11 cellular contexts compared by ENCODE assay signal in the genomic region with DNA sequence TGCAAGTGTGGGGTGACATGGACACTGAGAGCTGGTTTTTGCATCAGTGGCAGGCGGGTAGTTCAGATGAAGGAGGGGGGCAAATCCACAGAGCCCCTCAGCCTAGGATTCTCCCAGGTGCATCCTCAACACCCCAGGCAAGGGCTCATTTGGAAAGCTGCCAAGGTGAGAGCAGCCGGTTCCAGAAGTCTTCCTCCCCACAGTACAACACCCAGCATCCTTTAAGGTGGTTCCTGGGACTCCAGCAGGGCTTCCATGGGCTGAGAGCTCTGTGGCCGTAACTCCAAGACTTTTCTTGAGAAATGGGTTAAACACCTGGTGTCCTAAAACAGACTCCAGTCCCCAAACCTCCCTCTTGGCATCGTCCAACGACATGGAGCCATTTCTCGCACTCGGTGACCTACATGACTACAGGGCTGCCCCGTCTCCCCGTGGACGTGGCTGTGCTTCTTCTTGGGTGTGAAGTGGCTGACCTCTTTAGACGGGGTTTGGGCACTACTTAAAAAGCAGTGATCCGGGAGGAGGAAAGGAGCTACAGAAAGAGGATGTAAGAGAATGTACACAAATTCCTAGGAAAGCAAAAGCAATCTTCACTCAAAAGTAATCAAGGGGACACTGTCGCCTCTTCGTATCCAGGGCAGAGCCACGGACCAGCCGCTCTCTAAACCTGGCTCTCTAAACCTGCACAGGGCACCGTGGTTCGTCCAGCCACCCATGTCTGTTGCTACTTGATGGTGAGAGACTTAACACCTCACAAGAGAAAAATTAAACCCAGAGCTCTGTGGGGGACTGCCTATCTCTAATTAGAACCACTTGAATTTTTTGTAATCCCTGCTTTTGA. TPM values are rescaled to one million over a fixed set of nuclear protein-coding genes. Genes with fewer than 3 reads are reported as not detected.
A peak's percentile ranks its signal among the peaks of the same experiment; 100 is the strongest.
DNase-seq lines count a peak whose midpoint lies in the region; ATAC-seq and TF ChIP-seq lines count a peak whose summit lies in the region.
"Had no signal": no experiment of that assay in that cellular context is flagged by ENCODE, and none has a peak within 500 bp of the region (broad histone marks: within the 10 kb centered on the region; RNA-seq: fewer than 3 reads in every experiment).

No MANE protein-coding gene starts in this region.

- no peaks in the 10 kb centered on the region for H3K27me3 ChIP-seq in transverse colon

- in situ Hi-C loops in transverse colon (cut with MboI; ENCODE audit: low pct_ligation_motif_present in 1 of 4, low pct_unique_long_range_greater_than_20kb in 1 of 4, low sequenced_read_pairs in 3 of 4) = no loop called here

- no peaks in the 10 kb centered on the region for H3K36me3 ChIP-seq in transverse colon

- 73 to 83% methylated on average over 2 to 18 of the region's 18 CpGs for WGBS in transverse colon (ENCODE audit: low coverage in 1 of 2), 2 donors

- no peak for TF ChIP-seq EP300 in transverse colon (IDR thresholded peaks at IDR 0.05; ENCODE audit: low read depth)

- no peak for DNase-seq in activated naive CD4-positive, alpha-beta T cell treated with anti-CD3 and anti-CD28 coated beads, Interleukin-2, amount 10 ng/mL, durations not matched to agents 7 days and 5 days
- no peak for DNase-seq in activated naive CD4-positive, alpha-beta T cell treated with Interleukin-2 at 50 U/mL for 16 hours
- DNase-seq in T-helper 17 cell (no peak), glutamatergic neuron (no peak), transverse colon (no peak), RKO (ENCODE audit: low spot score) (no peak), superior temporal gyrus (ENCODE audit: extremely low spot score) (no peak)
- DNase-seq: activated effector memory CD4-positive, alpha-beta T cell treated with Interleukin-2 at 50 U/mL for 16 hours; DMS53; occipital lobe had no signal

- peak overlapping the region; percentile 97 for H3K27ac Mint-ChIP-seq in activated naive CD4-positive, alpha-beta T cell treated with anti-CD3 and anti-CD28 coated beads, Interleukin-2, amount 10 ng/mL, durations not matched to agents 7 days and 5 days
- H3K27ac Mint-ChIP-seq in T-helper 17 cell (peak overlapping the region; percentile 97), glutamatergic neuron (ENCODE audit: unreplicated experiment) (peak overlapping the region; percentile 98)

- TF ChIP-seq CTCF in glutamatergic neuron (IDR thresholded peaks at IDR 0.05; ENCODE audit: partially characterized antibody, unreplicated experiment) (no peak), transverse colon (IDR thresholded peaks at IDR 0.05) (no peak)

- no peak for TF ChIP-seq POLR2A in transverse colon (IDR thresholded peaks at IDR 0.05)

- H3K4me3 ChIP-seq in transverse colon = no peak overlapping the region

- intact Hi-C loops in transverse colon (cut with DNase I; ENCODE audit: low total_unique reads) = no loop called here

- peaks cover 75 to 99% (median 90%) of the 10 kb centered on the region in 4 donors for H3K4me1 ChIP-seq in transverse colon

- ATAC-seq in T-helper 17 cell (no peak), GM21723 (IDR thresholded peaks at IDR 0.05; ENCODE audit: unreplicated experiment) (no peak)

- H3K9me3 Mint-ChIP-seq in activated naive CD4-positive, alpha-beta T cell treated with anti-CD3 and anti-CD28 coated beads, Interleukin-2, amount 10 ng/mL, durations not matched to agents 7 days and 5 days = no peaks in the 10 kb centered on the region
- peaks cover 10% of the 10 kb centered on the region for H3K9me3 Mint-ChIP-seq in glutamatergic neuron (ENCODE audit: unreplicated experiment)

- peaks cover 94% of the 10 kb centered on the region for H3K4me1 Mint-ChIP-seq in activated naive CD4-positive, alpha-beta T cell treated with anti-CD3 and anti-CD28 coated beads, Interleukin-2, amount 10 ng/mL, durations not matched to agents 7 days and 5 days
- H3K4me1 Mint-ChIP-seq in T-helper 17 cell (peaks cover 67% of the 10 kb centered on the region), glutamatergic neuron (ENCODE audit: low read depth, unreplicated experiment) (peaks cover 72% of the 10 kb centered on the region)

- CTCF ChIA-PET in activated naive CD4-positive, alpha-beta T cell treated with anti-CD3 and anti-CD28 coated beads, Interleukin-2, amount 10 ng/mL, durations not matched to agents 7 days and 5 days (lab: Charles Lee) = interaction anchor here (0.6 to 3.5 kb wide), 4 partner anchors 10 to 70 kb away, joined by 3 to 15 read pairs (median 5); no protein-coding TSS in a partner anchor

- no peak overlapping the region for H3K4me3 Mint-ChIP-seq in activated naive CD4-positive, alpha-beta T cell treated with anti-CD3 and anti-CD28 coated beads, Interleukin-2, amount 10 ng/mL, durations not matched to agents 7 days and 5 days
- peak overlapping the region; percentile 19 for H3K4me3 Mint-ChIP-seq in T-helper 17 cell
- H3K4me3 Mint-ChIP-seq in glutamatergic neuron (ENCODE audit: unreplicated experiment) = peak overlapping the region; percentile 72

- H3K9me3 ChIP-seq in T-helper 17 cell (ENCODE audit: control insufficient read depth, low read length, poor library complexity, severe bottlenecking) (no peaks in the 10 kb centered on the region), transverse colon (no peaks in the 10 kb centered on the region)

- peaks cover 47% of the 10 kb centered on the region for H3K36me3 Mint-ChIP-seq in activated naive CD4-positive, alpha-beta T cell treated with anti-CD3 and anti-CD28 coated beads, Interleukin-2, amount 10 ng/mL, durations not matched to agents 7 days and 5 days
- H3K36me3 Mint-ChIP-seq in T-helper 17 cell (ENCODE audit: low read depth) (no peaks in the 10 kb centered on the region), glutamatergic neuron (ENCODE audit: unreplicated experiment) (no peaks in the 10 kb centered on the region)

- H3K27me3 Mint-ChIP-seq in activated naive CD4-positive, alpha-beta T cell treated with anti-CD3 and anti-CD28 coated beads, Interleukin-2, amount 10 ng/mL, durations not matched to agents 7 days and 5 days = no peaks in the 10 kb centered on the region
- H3K27me3 Mint-ChIP-seq in T-helper 17 cell (no peaks in the 10 kb centered on the region), glutamatergic neuron (ENCODE audit: unreplicated experiment) (peaks cover 8% of the 10 kb centered on the region)

- H3K27ac ChIP-seq in transverse colon = peak overlapping the region; percentile 74 to 88 (median 80)

RNA-seq across cellular contexts. Expression of a gene that starts 25.5 kb away (rescaled TPM):
- total RNA-seq in T-helper 17 cell = 10 to 100 TPM; 76.8 to 86.9 TPM
- 92.1 TPM for total RNA-seq in glutamatergic neuron (ENCODE audit: unreplicated experiment)
- total RNA-seq in transverse colon = 100 to 1,000 TPM in 1 of 4 donors, 10 to 100 TPM in 3; 58.9 to 175 (median 65.0) TPM

RNA-seq across cellular contexts. Expression of a gene that starts 38.4 kb away (rescaled TPM):
- 10 to 100 TPM; 41.0 to 47.1 TPM for total RNA-seq in T-helper 17 cell
- total RNA-seq in glutamatergic neuron (ENCODE audit: unreplicated experiment) = 9.9 TPM
- total RNA-seq in transverse colon = 10 to 100 TPM; 24.6 to 57.3 (median 38.0) TPM

RNA-seq across cellular contexts. Expression of a gene that starts 47.7 kb away (rescaled TPM):
- total RNA-seq in T-helper 17 cell = 10 to 100 TPM; 24.6 TPM
- 7.5 TPM for total RNA-seq in glutamatergic neuron (ENCODE audit: unreplicated experiment)
- 10 to 100 TPM in 2 of 4 donors, 1 to 10 TPM in 2; 8.9 to 59.5 (median 18.4) TPM for total RNA-seq in transverse colon

RNA-seq across cellular contexts. Expression of a gene that starts 48.8 kb away (rescaled TPM):
- total RNA-seq in T-helper 17 cell = 100 to 1,000 TPM; 102 to 108 TPM
- 193 TPM for total RNA-seq in glutamatergic neuron (ENCODE audit: unreplicated experiment)
- total RNA-seq in transverse colon = 100 to 1,000 TPM; 149 to 352 (median 235) TPM
